In genomic region chr1:230681599-230681998, GRCh38 we compare ENCODE assay signal across 1 cellular context.
TF ChIP-seq lines count a peak whose summit lies in the region.

No MANE protein-coding gene starts in this region.

TF ChIP-seq in GM23338, 12 proteins besides CTCF, POLR2A, EP300 and RAD21 (continued from another document):
- TF ChIP-seq ETS1 (IDR thresholded peaks at IDR 0.05) (no peak), CREB1 (CRISPR knock-in tag; IDR thresholded peaks at IDR 0.05; ENCODE audit: low read depth) (no peak), ZNF462 (CRISPR knock-in tag; IDR thresholded peaks at IDR 0.05) (no peak), NANOG (IDR thresholded peaks at IDR 0.05; ENCODE audit: borderline replicate concordance) (no peak)
